Comparison of ENCODE assay signal across 1 cellular context in the genomic region with DNA sequence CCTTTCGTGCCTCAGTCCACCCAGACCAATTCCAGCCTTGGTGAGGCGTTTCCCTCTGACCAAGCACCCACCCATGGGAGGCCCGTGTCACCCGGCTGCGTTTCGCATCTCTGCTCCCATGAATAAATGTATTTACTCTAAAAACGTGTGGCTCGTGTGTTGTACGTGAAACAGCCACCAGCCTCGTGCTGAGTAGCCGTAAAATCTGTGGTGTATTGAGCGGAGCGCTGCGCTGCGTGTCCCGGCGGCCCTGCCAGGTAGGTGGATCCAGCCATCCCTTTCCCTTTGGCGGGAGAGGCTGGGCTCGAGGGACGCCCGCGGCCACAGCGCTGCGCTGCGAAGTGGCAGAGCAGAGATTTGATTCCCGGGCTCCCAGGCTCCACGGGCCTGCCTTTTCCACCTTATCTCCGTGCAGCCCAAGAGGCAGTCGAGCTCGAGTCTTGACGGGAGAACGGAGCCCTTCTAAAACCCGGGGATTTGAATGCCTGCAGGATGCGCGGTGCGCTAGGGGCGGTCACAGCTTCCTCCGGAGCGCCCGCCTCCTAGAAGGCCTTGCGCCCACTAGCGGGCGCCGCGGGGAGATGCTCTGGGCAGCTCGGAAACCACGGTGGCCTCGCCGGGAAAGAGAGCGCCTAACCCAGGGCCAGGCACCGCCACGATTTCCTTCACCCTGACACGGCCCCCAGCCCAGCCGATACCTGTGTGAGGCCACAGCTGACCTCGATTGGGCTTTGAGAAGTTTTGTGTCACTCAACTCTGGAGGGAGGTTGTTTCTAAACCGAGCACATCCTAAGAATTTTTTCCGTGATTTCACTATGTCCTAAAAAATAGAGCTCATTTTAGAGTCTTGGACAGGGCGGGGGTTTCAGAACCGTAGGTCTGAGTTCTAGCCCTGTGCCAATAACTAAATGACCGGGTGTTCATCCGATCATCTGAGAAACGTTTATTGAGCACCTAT.
TF ChIP-seq lines count a peak whose summit lies in the region.

No MANE protein-coding gene starts in this region.

TF ChIP-seq in A549, 52 proteins besides CTCF, POLR2A, EP300 and RAD21 (continued from another document):
- TF ChIP-seq ZNF302 (CRISPR knock-in tag; IDR thresholded peaks at IDR 0.05) = no peak
- TF ChIP-seq CEBPB (IDR thresholded peaks at IDR 0.05) = no peak
- TF ChIP-seq, protein P1, sequence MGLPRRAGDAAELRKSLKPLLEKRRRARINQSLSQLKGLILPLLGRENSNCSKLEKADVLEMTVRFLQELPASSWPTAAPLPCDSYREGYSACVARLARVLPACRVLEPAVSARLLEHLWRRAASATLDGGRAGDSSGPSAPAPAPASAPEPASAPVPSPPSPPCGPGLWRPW (IDR thresholded peaks at IDR 0.05) = no peak
- TF ChIP-seq JUN (IDR thresholded peaks at IDR 0.05) = peak in 1 of 2 experiments; percentile 62; a peak in 2 of 5 replicates
- no peak for TF ChIP-seq FOSL2 (IDR thresholded peaks at IDR 0.05)
- TF ChIP-seq FOSL2 (CRISPR knock-in tag; IDR thresholded peaks at IDR 0.05) = no peak
- no peak for TF ChIP-seq EHMT2 (IDR thresholded peaks at IDR 0.05; ENCODE audit: low read depth)
- no peak for TF ChIP-seq JUNB (IDR thresholded peaks at IDR 0.05)
- TF ChIP-seq, protein P2, sequence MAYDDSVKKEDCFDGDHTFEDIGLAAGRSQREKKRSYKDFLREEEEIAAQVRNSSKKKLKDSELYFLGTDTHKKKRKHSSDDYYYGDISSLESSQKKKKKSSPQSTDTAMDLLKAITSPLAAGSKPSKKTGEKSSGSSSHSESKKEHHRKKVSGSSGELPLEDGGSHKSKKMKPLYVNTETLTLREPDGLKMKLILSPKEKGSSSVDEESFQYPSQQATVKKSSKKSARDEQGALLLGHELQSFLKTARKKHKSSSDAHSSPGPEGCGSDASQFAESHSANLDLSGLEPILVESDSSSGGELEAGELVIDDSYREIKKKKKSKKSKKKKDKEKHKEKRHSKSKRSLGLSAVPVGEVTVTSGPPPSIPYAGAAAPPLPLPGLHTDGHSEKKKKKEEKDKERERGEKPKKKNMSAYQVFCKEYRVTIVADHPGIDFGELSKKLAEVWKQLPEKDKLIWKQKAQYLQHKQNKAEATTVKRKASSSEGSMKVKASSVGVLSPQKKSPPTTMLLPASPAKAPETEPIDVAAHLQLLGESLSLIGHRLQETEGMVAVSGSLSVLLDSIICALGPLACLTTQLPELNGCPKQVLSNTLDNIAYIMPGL (CRISPR knock-in tag; IDR thresholded peaks at IDR 0.05; ENCODE audit: borderline replicate concordance) = no peak
- no peak for TF ChIP-seq ESRRA (IDR thresholded peaks at IDR 0.05; ENCODE audit: borderline replicate concordance, low read length)
- TF ChIP-seq FOXS1 (CRISPR knock-in tag; IDR thresholded peaks at IDR 0.05) = no peak
- no peak for TF ChIP-seq POLR2AphosphoS2 (conservative IDR thresholded peaks at IDR 0.05; ENCODE audit: low read length)
- TF ChIP-seq NPAS2 (CRISPR knock-in tag; IDR thresholded peaks at IDR 0.05; ENCODE audit: borderline replicate concordance) = no peak
- no peak for TF ChIP-seq CHD2 (IDR thresholded peaks at IDR 0.05; ENCODE audit: low read length, partially characterized antibody)
- TF ChIP-seq, protein P3, sequence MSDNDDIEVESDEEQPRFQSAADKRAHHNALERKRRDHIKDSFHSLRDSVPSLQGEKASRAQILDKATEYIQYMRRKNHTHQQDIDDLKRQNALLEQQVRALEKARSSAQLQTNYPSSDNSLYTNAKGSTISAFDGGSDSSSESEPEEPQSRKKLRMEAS (IDR thresholded peaks at IDR 0.05) = peak; percentile 92
- no peak for TF ChIP-seq CHD4 (IDR thresholded peaks at IDR 0.05; ENCODE audit: borderline replicate concordance)
- TF ChIP-seq, protein P4, sequence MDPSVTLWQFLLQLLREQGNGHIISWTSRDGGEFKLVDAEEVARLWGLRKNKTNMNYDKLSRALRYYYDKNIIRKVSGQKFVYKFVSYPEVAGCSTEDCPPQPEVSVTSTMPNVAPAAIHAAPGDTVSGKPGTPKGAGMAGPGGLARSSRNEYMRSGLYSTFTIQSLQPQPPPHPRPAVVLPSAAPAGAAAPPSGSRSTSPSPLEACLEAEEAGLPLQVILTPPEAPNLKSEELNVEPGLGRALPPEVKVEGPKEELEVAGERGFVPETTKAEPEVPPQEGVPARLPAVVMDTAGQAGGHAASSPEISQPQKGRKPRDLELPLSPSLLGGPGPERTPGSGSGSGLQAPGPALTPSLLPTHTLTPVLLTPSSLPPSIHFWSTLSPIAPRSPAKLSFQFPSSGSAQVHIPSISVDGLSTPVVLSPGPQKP (IDR thresholded peaks at IDR 0.05; ENCODE audit: low read depth, low read length) = no peak
- TF ChIP-seq, protein P5, sequence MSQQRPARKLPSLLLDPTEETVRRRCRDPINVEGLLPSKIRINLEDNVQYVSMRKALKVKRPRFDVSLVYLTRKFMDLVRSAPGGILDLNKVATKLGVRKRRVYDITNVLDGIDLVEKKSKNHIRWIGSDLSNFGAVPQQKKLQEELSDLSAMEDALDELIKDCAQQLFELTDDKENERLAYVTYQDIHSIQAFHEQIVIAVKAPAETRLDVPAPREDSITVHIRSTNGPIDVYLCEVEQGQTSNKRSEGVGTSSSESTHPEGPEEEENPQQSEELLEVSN (IDR thresholded peaks at IDR 0.05; ENCODE audit: borderline replicate concordance, low read depth) = peak; percentile 98
- TF ChIP-seq RNF2 (IDR thresholded peaks at IDR 0.05; ENCODE audit: borderline replicate concordance, low read depth) = no peak
- no peak for TF ChIP-seq HEYL (CRISPR knock-in tag; IDR thresholded peaks at IDR 0.05)
- TF ChIP-seq KDM1A (IDR thresholded peaks at IDR 0.05; ENCODE audit: low read depth) = no peak
- TF ChIP-seq, protein P6, sequence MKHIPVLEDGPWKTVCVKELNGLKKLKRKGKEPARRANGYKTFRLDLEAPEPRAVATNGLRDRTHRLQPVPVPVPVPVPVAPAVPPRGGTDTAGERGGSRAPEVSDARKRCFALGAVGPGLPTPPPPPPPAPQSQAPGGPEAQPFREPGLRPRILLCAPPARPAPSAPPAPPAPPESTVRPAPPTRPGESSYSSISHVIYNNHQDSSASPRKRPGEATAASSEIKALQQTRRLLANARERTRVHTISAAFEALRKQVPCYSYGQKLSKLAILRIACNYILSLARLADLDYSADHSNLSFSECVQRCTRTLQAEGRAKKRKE (CRISPR knock-in tag; IDR thresholded peaks at IDR 0.05; ENCODE audit: low read depth) = no peak
- TF ChIP-seq, protein P7, sequence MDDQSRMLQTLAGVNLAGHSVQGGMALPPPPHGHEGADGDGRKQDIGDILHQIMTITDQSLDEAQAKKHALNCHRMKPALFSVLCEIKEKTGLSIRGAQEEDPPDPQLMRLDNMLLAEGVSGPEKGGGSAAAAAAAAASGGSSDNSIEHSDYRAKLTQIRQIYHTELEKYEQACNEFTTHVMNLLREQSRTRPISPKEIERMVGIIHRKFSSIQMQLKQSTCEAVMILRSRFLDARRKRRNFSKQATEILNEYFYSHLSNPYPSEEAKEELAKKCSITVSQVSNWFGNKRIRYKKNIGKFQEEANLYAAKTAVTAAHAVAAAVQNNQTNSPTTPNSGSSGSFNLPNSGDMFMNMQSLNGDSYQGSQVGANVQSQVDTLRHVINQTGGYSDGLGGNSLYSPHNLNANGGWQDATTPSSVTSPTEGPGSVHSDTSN (IDR thresholded peaks at IDR 0.05) = peak; percentile 38; the same call in 1 of the 2 replicates
- no peak for TF ChIP-seq RARB (CRISPR knock-in tag; IDR thresholded peaks at IDR 0.05)
- TF ChIP-seq PHF8 (IDR thresholded peaks at IDR 0.05; ENCODE audit: borderline replicate concordance, low read depth) = no peak
- TF ChIP-seq HOXA7 (CRISPR knock-in tag; IDR thresholded peaks at IDR 0.05) = no peak
- 0 out of 2 replicates have a peak, but pooled peaks have one; percentile 44 for TF ChIP-seq HOXB5 (CRISPR knock-in tag; IDR thresholded peaks at IDR 0.05)
- TF ChIP-seq RCOR1 (IDR thresholded peaks at IDR 0.05; ENCODE audit: low read depth, low read length) = no peak
- no peak for TF ChIP-seq MAFK (IDR thresholded peaks at IDR 0.05; ENCODE audit: partially characterized antibody)
